ENCODE assay signal across 21 cellular contexts in genomic region chr6:105787747-105788146, GRCh38.
DNase-seq lines count a peak whose midpoint lies in the region; ATAC-seq, FAIRE-seq and TF ChIP-seq lines count a peak whose summit lies in the region.
"Had no signal": no experiment of that assay in that cellular context is flagged by ENCODE, and none has a peak within 500 bp of the region (broad histone marks: within the 10 kb centered on the region; RNA-seq: fewer than 3 reads in every experiment).

No MANE protein-coding gene starts in this region.

- H3F3A ChIP-seq in GM23338 (replicated peaks; ENCODE audit: low read depth): no peaks in the 10 kb centered on the region

- no peaks in the 10 kb centered on the region for H3K27me3 Mint-ChIP-seq in activated CD4-positive, alpha-beta T cell treated with anti-CD3 and anti-CD28 coated beads, Interleukin-2, amount 10 ng/mL, durations not matched to agents 24 days and 14 days
- H3K27me3 Mint-ChIP-seq in GM23338 (ENCODE audit: insufficient read depth, low read depth, poor library complexity): no peaks in the 10 kb centered on the region
- no peaks in the 10 kb centered on the region for H3K27me3 Mint-ChIP-seq in activated T-helper 2 cell treated with anti-CD3 and anti-CD28 coated beads, Interferon-gamma antibody, Interleukin-2, Interleukin-4, amounts not matched to agents 10 μg/mL and 5 μg/mL and 100 μg/mL, durations not matched to agents 14 hours and 24 hours and 36 hours (ENCODE audit: low read depth)
- H3K27me3 Mint-ChIP-seq: B cell had no signal

- dilution Hi-C loops in keratinocyte (cut with MboI; ENCODE audit: extremely low pct_ligation_motif_present, low sequenced_read_pairs): no loop called here

- no peak overlapping the region for H3K27ac ChIP-seq in GM23338 (ENCODE audit: low read depth)
- H3K27ac ChIP-seq in keratinocyte (ENCODE audit: control insufficient read depth, insufficient read depth, low read length): no peak overlapping the region
- no peak overlapping the region for H3K27ac ChIP-seq in stomach
- H3K27ac ChIP-seq: HL-60, PC-9, RWPE1 had no signal

- no peak for TF ChIP-seq EP300 in stomach (IDR thresholded peaks at IDR 0.05)

- H3K9me1 ChIP-seq in keratinocyte (ENCODE audit: control insufficient read depth, extremely low read depth, insufficient read depth, low read length): no peaks in the 10 kb centered on the region

- 91 to 100% (median 96%) methylated on average over 4 to 5 of the region's 5 CpGs for WGBS in stomach, 5 donors

- ATAC-seq in GM23338: no peak
- ATAC-seq in HG02840 (IDR thresholded peaks at IDR 0.05; ENCODE audit: low FRiP score, unreplicated experiment): no peak

- peak overlapping the region; percentile 82 for H3K27ac Mint-ChIP-seq in activated CD4-positive, alpha-beta T cell treated with anti-CD3 and anti-CD28 coated beads, Interleukin-2, amount 10 ng/mL, durations not matched to agents 24 days and 14 days
- no peak overlapping the region for H3K27ac Mint-ChIP-seq in GM23338
- H3K27ac Mint-ChIP-seq in activated T-helper 2 cell treated with anti-CD3 and anti-CD28 coated beads, Interferon-gamma antibody, Interleukin-2, Interleukin-4, amounts not matched to agents 10 μg/mL and 5 μg/mL and 100 μg/mL, durations not matched to agents 14 hours and 24 hours and 36 hours: peak overlapping the region; percentile 44
- H3K27ac Mint-ChIP-seq: B cell had no signal

- TF ChIP-seq CTCF in GM23338 (conservative IDR thresholded peaks at IDR 0.05; ENCODE audit: low read depth in 2 of 2) (no peak), keratinocyte (optimal IDR thresholded peaks at IDR 0.05 in 1 of 3, IDR thresholded peaks at IDR 0.05 in 1 of 3, conservative IDR thresholded peaks at IDR 0.05 in 1 of 3; ENCODE audit: extremely low read depth in 1 of 3, insufficient read depth in 2 of 3, low read length in 3 of 3) (no peak), stomach (IDR thresholded peaks at IDR 0.05) (no peak)

- H4K20me1 ChIP-seq in GM23338 (replicated peaks; ENCODE audit: insufficient read depth): no peaks in the 10 kb centered on the region
- no peaks in the 10 kb centered on the region for H4K20me1 ChIP-seq in keratinocyte (ENCODE audit: control insufficient read depth, extremely low read depth, insufficient read depth, low read length)

- H3K36me3 ChIP-seq in GM23338 (ENCODE audit: insufficient read depth) (no peaks in the 10 kb centered on the region), keratinocyte (ENCODE audit: control insufficient read depth in 2 of 2, extremely low read depth in 1 of 2, insufficient read depth in 2 of 2, low read length in 2 of 2) (no peaks in the 10 kb centered on the region), stomach (no peaks in the 10 kb centered on the region)
- H3K36me3 ChIP-seq: HAP-1, MG63 had no signal

- peaks cover 6% of the 10 kb centered on the region; the same call in 1 of the 2 replicates for H3K9me2 ChIP-seq in GM23338 (ENCODE audit: insufficient read depth)

- peaks cover 66% of the 10 kb centered on the region for H3K4me1 Mint-ChIP-seq in activated CD4-positive, alpha-beta T cell treated with anti-CD3 and anti-CD28 coated beads, Interleukin-2, amount 10 ng/mL, durations not matched to agents 24 days and 14 days
- 0 out of 3 replicates have a peak, but pooled peaks cover 2% of the 10 kb centered on the region for H3K4me1 Mint-ChIP-seq in GM23338
- H3K4me1 Mint-ChIP-seq in activated T-helper 2 cell treated with anti-CD3 and anti-CD28 coated beads, Interferon-gamma antibody, Interleukin-2, Interleukin-4, amounts not matched to agents 10 μg/mL and 5 μg/mL and 100 μg/mL, durations not matched to agents 14 hours and 24 hours and 36 hours (ENCODE audit: low read depth): peaks cover 76% of the 10 kb centered on the region

- H3K9ac ChIP-seq in keratinocyte (ENCODE audit: control insufficient read depth, extremely low read depth, insufficient read depth, low read length): no peak overlapping the region

- H3K4me3 ChIP-seq in GM23338: no peak overlapping the region
- no peak overlapping the region for H3K4me3 ChIP-seq in keratinocyte (ENCODE audit: control insufficient read depth in 2 of 3, extremely low read depth in 1 of 3, insufficient read depth in 2 of 3, low read depth in 1 of 3, low read length in 3 of 3)
- H3K4me3 ChIP-seq in stomach: no peak overlapping the region
- H3K4me3 ChIP-seq: HAP-1, MG63, PC-9 had no signal

- no peak for DNase-seq in activated CD4-positive, alpha-beta T cell treated with anti-CD3 and anti-CD28 coated beads, Interleukin-2, amount 10 ng/mL, durations not matched to agents 24 days and 14 days
- DNase-seq in activated CD4-positive, alpha-beta T cell treated with anti-CD3 and anti-CD28 coated beads for 1 hour: no peak
- no peak for DNase-seq in GM23338 (ENCODE audit: low spot score)
- DNase-seq in activated T-helper 2 cell treated with anti-CD3 and anti-CD28 coated beads, Interferon-gamma antibody, Interleukin-2, Interleukin-4, amounts not matched to agents 10 μg/mL and 5 μg/mL and 100 μg/mL, durations not matched to agents 14 hours and 24 hours and 36 hours (ENCODE audit: low spot score): no peak
- no peak for DNase-seq in keratinocyte (ENCODE audit: low read depth, low spot score)
- no peak for DNase-seq in stimulated activated CD4-positive, alpha-beta T cell treated with anti-CD3 and anti-CD28 coated beads, Interleukin-4, amount 100 ng/mL, for 4 hours
- DNase-seq in stomach: no peak
- DNase-seq: GDM1, Kasumi-1, MG63, NCI-H1092, NCI-H1436 treated with DMSO at 0.1 percent for 48 hours, NCI-H2029, NCI-H345, NCI-H524 treated with DMSO at 0.1 percent for 48 hours, PC-9 had no signal

- FAIRE-seq in keratinocyte (lab: Jason Lieb, UNC): peak; percentile 52

- H3K4me1 ChIP-seq in GM23338 (ENCODE audit: insufficient read depth) (no peaks in the 10 kb centered on the region), keratinocyte (ENCODE audit: control insufficient read depth, extremely low read depth, insufficient read depth, low read length) (peaks cover 32% of the 10 kb centered on the region), stomach (peaks cover 0 to 12% (median 0%) of the 10 kb centered on the region in 4 donors)
- H3K4me1 ChIP-seq: HAP-1 had no signal

- no peak for TF ChIP-seq POLR2A in stomach (IDR thresholded peaks at IDR 0.05)

- H3K79me2 ChIP-seq in GM23338 (replicated peaks; ENCODE audit: insufficient read depth): no peaks in the 10 kb centered on the region
- H3K79me2 ChIP-seq in keratinocyte (ENCODE audit: control insufficient read depth, insufficient read depth, low read length): no peaks in the 10 kb centered on the region

- peaks cover 4% of the 10 kb centered on the region for H3K9me3 Mint-ChIP-seq in activated CD4-positive, alpha-beta T cell treated with anti-CD3 and anti-CD28 coated beads, Interleukin-2, amount 10 ng/mL, durations not matched to agents 24 days and 14 days
- no peaks in the 10 kb centered on the region for H3K9me3 Mint-ChIP-seq in GM23338
- H3K9me3 Mint-ChIP-seq in activated T-helper 2 cell treated with anti-CD3 and anti-CD28 coated beads, Interferon-gamma antibody, Interleukin-2, Interleukin-4, amounts not matched to agents 10 μg/mL and 5 μg/mL and 100 μg/mL, durations not matched to agents 14 hours and 24 hours and 36 hours: peaks cover 9% of the 10 kb centered on the region

- no peaks in the 10 kb centered on the region for H3K27me3 ChIP-seq in GM23338 (ENCODE audit: insufficient read depth)
- H3K27me3 ChIP-seq in keratinocyte (ENCODE audit: control insufficient read depth, extremely low read depth, insufficient read depth, low read length): no peaks in the 10 kb centered on the region
- H3K27me3 ChIP-seq in stomach: no peaks in the 10 kb centered on the region
- H3K27me3 ChIP-seq: MG63 had no signal

- peaks cover 13% of the 10 kb centered on the region for H3K36me3 Mint-ChIP-seq in activated CD4-positive, alpha-beta T cell treated with anti-CD3 and anti-CD28 coated beads, Interleukin-2, amount 10 ng/mL, durations not matched to agents 24 days and 14 days (ENCODE audit: low read depth)
- H3K36me3 Mint-ChIP-seq in GM23338 (ENCODE audit: low read depth): no peaks in the 10 kb centered on the region
- H3K36me3 Mint-ChIP-seq in activated T-helper 2 cell treated with anti-CD3 and anti-CD28 coated beads, Interferon-gamma antibody, Interleukin-2, Interleukin-4, amounts not matched to agents 10 μg/mL and 5 μg/mL and 100 μg/mL, durations not matched to agents 14 hours and 24 hours and 36 hours (ENCODE audit: low read depth): peaks cover 10% of the 10 kb centered on the region

- intact Hi-C loops in activated CD4-positive, alpha-beta T cell treated with anti-CD3 and anti-CD28 coated beads, Interleukin-2, amount 10 ng/mL, durations not matched to agents 24 days and 14 days (cut with micrococcal nuclease): no loop called here
- intact Hi-C loops in activated T-helper 2 cell treated with anti-CD3 and anti-CD28 coated beads, Interferon-gamma antibody, Interleukin-2, Interleukin-4, amounts not matched to agents 10 μg/mL and 5 μg/mL and 100 μg/mL, durations not matched to agents 14 hours and 24 hours and 36 hours (cut with micrococcal nuclease): loop anchor here (1.0 to 2.0 kb wide), 4 partner anchors 43 to 309 kb away; no protein-coding TSS in a partner anchor
- intact Hi-C loops in stomach (cut with DNase I; ENCODE audit: low total_unique reads): no loop called here

- H2AFZ ChIP-seq in GM23338 (peak overlapping the region; percentile 14; the same call in 1 of the 2 replicates), keratinocyte (ENCODE audit: control insufficient read depth, low read length) (peak overlapping the region; percentile 53)
- H2AFZ ChIP-seq: PC-9 had no signal

- H3K9me3 ChIP-seq in keratinocyte (ENCODE audit: control insufficient read depth, low read depth, low read length) (no peaks in the 10 kb centered on the region), stomach (no peaks in the 10 kb centered on the region)
- H3K9me3 ChIP-seq: HAP-1, MG63 had no signal

- H3K4me2 ChIP-seq in GM23338 (no peak overlapping the region), keratinocyte (ENCODE audit: control insufficient read depth, extremely low read depth, insufficient read depth, low read depth, low read length) (no peak overlapping the region)
- H3K4me2 ChIP-seq: PC-9 had no signal

- H3K4me3 Mint-ChIP-seq in activated CD4-positive, alpha-beta T cell treated with anti-CD3 and anti-CD28 coated beads, Interleukin-2, amount 10 ng/mL, durations not matched to agents 24 days and 14 days: no peak overlapping the region
- no peak overlapping the region for H3K4me3 Mint-ChIP-seq in GM23338
- H3K4me3 Mint-ChIP-seq in activated T-helper 2 cell treated with anti-CD3 and anti-CD28 coated beads, Interferon-gamma antibody, Interleukin-2, Interleukin-4, amounts not matched to agents 10 μg/mL and 5 μg/mL and 100 μg/mL, durations not matched to agents 14 hours and 24 hours and 36 hours (ENCODE audit: low read depth): no peak overlapping the region
- H3K4me3 Mint-ChIP-seq: B cell had no signal

TF ChIP-seq in GM23338, 12 proteins besides CTCF, POLR2A, EP300 and RAD21 (continues in another document):
- TF ChIP-seq ZNF114 (CRISPR knock-in tag; IDR thresholded peaks at IDR 0.05) (no peak), ZNF331 (CRISPR knock-in tag; IDR thresholded peaks at IDR 0.05; ENCODE audit: low read depth) (no peak)
